ENCODE assay signal across 21 cellular contexts in the genomic region with DNA sequence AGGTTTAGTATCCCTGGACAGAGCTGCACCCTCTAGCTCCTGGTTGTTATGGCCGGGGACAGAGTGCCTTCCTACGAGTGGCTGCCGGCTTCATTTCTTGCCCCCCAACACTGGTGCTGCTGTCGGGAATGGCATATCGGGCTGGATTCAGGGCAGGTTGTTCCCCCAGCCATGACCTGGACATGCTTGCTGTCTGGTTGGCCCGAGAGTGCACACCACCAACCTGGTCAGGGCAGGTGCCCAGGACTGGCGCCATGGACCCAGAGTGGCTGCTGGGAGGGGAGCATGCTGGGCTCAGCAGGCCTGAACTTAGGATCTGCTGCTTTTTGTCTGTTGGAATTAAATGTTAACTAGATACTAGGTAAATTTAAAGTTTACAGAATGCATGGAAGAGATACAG.
"Had no signal": no experiment of that assay in that cellular context is flagged by ENCODE, and none has a peak within 500 bp of the region (broad histone marks: within the 10 kb centered on the region; RNA-seq: fewer than 3 reads in every experiment).

No MANE protein-coding gene starts in this region.

- H3K4me3 ChIP-seq: coronary artery, left lung, pancreas, prostate gland, sigmoid colon, tibial artery, upper lobe of left lung, uterus had no signal

- ATAC-seq: foreskin keratinocyte; left lung; naive thymus-derived CD4-positive, alpha-beta T cell; pancreas had no signal

- H3K27ac ChIP-seq: coronary artery, foreskin keratinocyte, left lung, pancreas, prostate gland, sigmoid colon, tibial artery, upper lobe of left lung, uterus had no signal

- H3K4me1 ChIP-seq: foreskin keratinocyte, pancreas had no signal

- H3K36me3 ChIP-seq: prostate gland, uterus had no signal

- FAIRE-seq: endothelial cell of umbilical vein, islet of Langerhans, pancreas, small intestine had no signal

- H3K27me3 ChIP-seq: foreskin keratinocyte, left lung, pancreas, sigmoid colon, tibial artery, upper lobe of left lung, uterus had no signal

- DNase-seq: central memory CD4-positive, alpha-beta T cell; effector CD4-positive, alpha-beta T cell; endodermal cell; erythroblast; foreskin keratinocyte; head of caudate nucleus; hippocampal formation; left lung; naive thymus-derived CD4-positive, alpha-beta T cell; pancreas; sigmoid colon; small intestine; stimulated activated CD4-positive, alpha-beta T cell treated with anti-CD3 and anti-CD28 coated beads, Interleukin-2, amount 100 ng/mL, for 48 hours; stimulated activated naive CD4-positive, alpha-beta T cell treated with Interleukin-2 at 50 U/mL for 16 hours; tibial artery; upper lobe of left lung; uterus had no signal

- H3K9me3 ChIP-seq: left lung, pancreas, prostate gland, sigmoid colon, tibial artery, upper lobe of left lung, uterus had no signal
